Comparison of ENCODE assay signal across 12 cellular contexts in genomic region chr15:79035111-79035601, GRCh38. TPM values are rescaled to one million over a fixed set of nuclear protein-coding genes. Genes with fewer than 3 reads are reported as not detected.
DNase-seq lines count a peak whose midpoint lies in the region; ATAC-seq and TF ChIP-seq lines count a peak whose summit lies in the region.
"Had no signal": no experiment of that assay in that cellular context is flagged by ENCODE, and none has a peak within 500 bp of the region (broad histone marks: within the 10 kb centered on the region; RNA-seq: fewer than 3 reads in every experiment).

No MANE protein-coding gene starts in this region.

- in situ Hi-C loops in GM13977 (cut with MboI; ENCODE audit: low pct_unique_long_range_greater_than_20kb, low sequenced_read_pairs, unreplicated experiment) = no loop called here

- no peak overlapping the region for H3K23ac ChIP-seq in trophoblast cell (ENCODE audit: low read length)

- no peak overlapping the region for H3K9ac ChIP-seq in trophoblast cell (ENCODE audit: low read length)

- H3K36me3 ChIP-seq in breast epithelium = no peaks in the 10 kb centered on the region
- H3K36me3 ChIP-seq in trophoblast cell (ENCODE audit: control insufficient read depth in 1 of 2, insufficient read depth in 2 of 2, low read length in 2 of 2) = no peaks in the 10 kb centered on the region
- H3K36me3 ChIP-seq: thyroid gland had no signal

- no peaks in the 10 kb centered on the region for H3K79me2 ChIP-seq in trophoblast cell (ENCODE audit: control insufficient read depth, insufficient read depth, low read length, poor library complexity)

- intact Hi-C loops in breast epithelium (cut with DNase I; ENCODE audit: low total_unique reads) = no loop called here

- H3K4me1 ChIP-seq in breast epithelium (no peaks in the 10 kb centered on the region), trophoblast cell (ENCODE audit: control insufficient read depth in 1 of 2, insufficient read depth in 2 of 2, low read length in 2 of 2) (peaks cover 13 to 17% of the 10 kb centered on the region in 2 experiments)
- H3K4me1 ChIP-seq: thyroid gland had no signal

- no peak overlapping the region for H3K14ac ChIP-seq in trophoblast cell (ENCODE audit: low read length)

- peak overlapping the region in 1 of 3 donors; percentile 11 for H3K4me3 ChIP-seq in breast epithelium
- H3K4me3 ChIP-seq in trophoblast cell (ENCODE audit: low read depth, low read length) = no peak overlapping the region
- H3K4me3 ChIP-seq: thyroid gland had no signal

- no peak for TF ChIP-seq POLR2A in breast epithelium (IDR thresholded peaks at IDR 0.05)

- H2AFZ ChIP-seq in trophoblast cell (ENCODE audit: insufficient read depth, low read length, poor library complexity) = no peak overlapping the region

- H4K8ac ChIP-seq in trophoblast cell (ENCODE audit: low read depth, low read length) = no peak overlapping the region

- no peak overlapping the region for H3K18ac ChIP-seq in trophoblast cell (ENCODE audit: low read length)

- DNase-seq in breast epithelium (ENCODE audit: low spot score in 2 of 2) = peak in 1 of 2 donors; percentile 26
- peak in 1 of 2 donors; percentile 6 for DNase-seq in trophoblast cell
- no peak for DNase-seq in GM13977 (ENCODE audit: low spot score)
- no peak for DNase-seq in GM19238 (ENCODE audit: insufficient read length, low spot score)
- DNase-seq in stimulated activated CD4-positive, alpha-beta T cell treated with anti-CD3 and anti-CD28 coated beads, Interleukin-15, amount 100 ng/mL, for 24 hours = no peak
- no peak for DNase-seq in dedifferentiated amniotic fluid mesenchymal stem cell (ENCODE audit: extremely low spot score)
- DNase-seq: activated gamma-delta T cell, left colon, NCI-H2107, thyroid gland had no signal

- H2BK12ac ChIP-seq in trophoblast cell (ENCODE audit: low read length) = no peak overlapping the region

- peak in 1 of 3 donors; percentile 33 for TF ChIP-seq CTCF in breast epithelium (IDR thresholded peaks at IDR 0.05)
- TF ChIP-seq CTCF in GM13977 (IDR thresholded peaks at IDR 0.05; ENCODE audit: extremely low read depth, insufficient read depth, missing control alignments) = no peak

- ATAC-seq in GM18502 (IDR thresholded peaks at IDR 0.05; ENCODE audit: poor library complexity, unreplicated experiment) = peak; percentile 74
- peak; percentile 69 for ATAC-seq in HG02870 (IDR thresholded peaks at IDR 0.05; ENCODE audit: unreplicated experiment)
- ATAC-seq: left colon had no signal

- H3K27me3 ChIP-seq in breast epithelium (no peaks in the 10 kb centered on the region), trophoblast cell (ENCODE audit: insufficient read depth, low read length) (no peaks in the 10 kb centered on the region)
- H3K27me3 ChIP-seq: thyroid gland had no signal

- no peak overlapping the region for H4K12ac ChIP-seq in trophoblast cell (ENCODE audit: low read depth, low read length)

- no CpG with 5 or more reads among the region's 11 CpGs for WGBS in trophoblast cell (ENCODE audit: extremely low coverage, insufficient coverage, insufficient read length)

- H3K27ac ChIP-seq in breast epithelium (peak overlapping the region; percentile 42 to 44), trophoblast cell (ENCODE audit: low read depth, low read length) (no peak overlapping the region)
- H3K27ac ChIP-seq: thyroid gland had no signal

- H2BK5ac ChIP-seq in trophoblast cell (ENCODE audit: low read depth, low read length, poor library complexity) = no peak overlapping the region

- H2BK120ac ChIP-seq in trophoblast cell (ENCODE audit: insufficient read depth, low read length, poor library complexity) = peak overlapping the region; percentile 15

- no peak overlapping the region for H2AK5ac ChIP-seq in trophoblast cell (ENCODE audit: low read length)

- H4K91ac ChIP-seq in trophoblast cell (ENCODE audit: low read depth, low read length) = no peak overlapping the region

- H3K79me1 ChIP-seq in trophoblast cell (ENCODE audit: low read length) = no peaks in the 10 kb centered on the region

- H3K9me3 ChIP-seq in breast epithelium (peaks cover 0 to 8% of the 10 kb centered on the region in 2 donors), trophoblast cell (ENCODE audit: insufficient read depth, low read depth, low read length) (peaks cover 3% of the 10 kb centered on the region)
- H3K9me3 ChIP-seq: thyroid gland had no signal

- no peak overlapping the region for H3K4me2 ChIP-seq in trophoblast cell (ENCODE audit: low read length)

- no peak overlapping the region for H3K4ac ChIP-seq in trophoblast cell (ENCODE audit: low read depth, low read length)

RNA-seq across cellular contexts. Expression of gene RASGRF1, which starts 55.4 kb away (rescaled TPM):
- under 1 TPM in 2 of 3 donors, not detected in 1; 0.15 to 0.16 TPM for total RNA-seq in breast epithelium
- 3.5 and 4.0 TPM in 2 replicates for polyA plus RNA-seq in trophoblast cell (2013)
